In genomic region chr9:108786756-108787663, GRCh38 we compare ENCODE assay signal across 1 cellular context.
TF ChIP-seq lines count a peak whose summit lies in the region.

No MANE protein-coding gene starts in this region.

TF ChIP-seq in H1, 55 proteins besides CTCF, POLR2A, EP300 and RAD21 (continued from another document):
- no peak for TF ChIP-seq SRF (IDR thresholded peaks at IDR 0.05; ENCODE audit: low read depth, low read length)
